Comparison of ENCODE assay signal across 14 cellular contexts in genomic region chr9:120902824-120903608, GRCh38. TPM values are rescaled to one million over a fixed set of nuclear protein-coding genes. Genes with fewer than 3 reads are reported as not detected.
DNase-seq lines count a peak whose midpoint lies in the region; ATAC-seq and TF ChIP-seq lines count a peak whose summit lies in the region.
"Had no signal": no experiment of that assay in that cellular context is flagged by ENCODE, and none has a peak within 500 bp of the region (broad histone marks: within the 10 kb centered on the region; RNA-seq: fewer than 3 reads in every experiment).

No MANE protein-coding gene starts in this region.

- no peaks in the 10 kb centered on the region for H3K79me2 ChIP-seq in MM.1S (ENCODE audit: low read length)

- H2AFZ ChIP-seq in MM.1S (ENCODE audit: low read length), result no peak overlapping the region

- H3K9me3 Mint-ChIP-seq in activated T-cell treated with anti-CD3 and anti-CD28 coated beads, Interleukin-2, amount 50 U/mL, for 24 hours, result no peaks in the 10 kb centered on the region
- H3K9me3 Mint-ChIP-seq in activated naive CD8-positive, alpha-beta T cell (ENCODE audit: low read depth), result no peaks in the 10 kb centered on the region
- no peaks in the 10 kb centered on the region for H3K9me3 Mint-ChIP-seq in stimulated activated naive CD8-positive, alpha-beta T cell treated with anti-CD3 and anti-CD28 coated beads, Interleukin-15, Interleukin-2, amounts not matched to agents 100 ng/mL and 50 ng/mL, for 24 hours
- H3K9me3 Mint-ChIP-seq: dendritic cell treated with granulocyte-macrophage colony-stimulating factor and Interleukin-4, amounts not matched to agents 40 ng/mL and 50 ng/mL, for 4 days had no signal

- H3K27ac ChIP-seq in MM.1S (ENCODE audit: low read length), result peak overlapping the region; percentile 91
- H3K27ac ChIP-seq: tibial artery had no signal

- H3K4me3 Mint-ChIP-seq in activated T-cell treated with anti-CD3 and anti-CD28 coated beads, Interleukin-2, amount 50 U/mL, for 24 hours, result peak overlapping the region; percentile 1
- peak overlapping the region; percentile 78 for H3K4me3 Mint-ChIP-seq in activated naive CD8-positive, alpha-beta T cell
- peak overlapping the region; percentile 46 for H3K4me3 Mint-ChIP-seq in stimulated activated naive CD8-positive, alpha-beta T cell treated with anti-CD3 and anti-CD28 coated beads, Interleukin-15, Interleukin-2, amounts not matched to agents 100 ng/mL and 50 ng/mL, for 24 hours
- H3K4me3 Mint-ChIP-seq: dendritic cell treated with granulocyte-macrophage colony-stimulating factor and Interleukin-4, amounts not matched to agents 40 ng/mL and 50 ng/mL, for 4 days had no signal

- H3F3A ChIP-seq in MM.1S (ENCODE audit: insufficient read depth, low read length), result peaks cover 23% of the 10 kb centered on the region

- DNase-seq in activated T-cell treated with anti-CD3 and anti-CD28 coated beads, Interleukin-2, amount 50 U/mL, for 24 hours, result peak; percentile 39
- DNase-seq in activated T-cell treated with anti-CD3 and anti-CD28 coated beads, Interleukin-2, amount 50 U/mL, for 48 hours, result no peak
- DNase-seq in MM.1S, result no peak
- no peak for DNase-seq in Right ventricle myocardium superior
- DNase-seq in NCI-H2196 (lab: John Stamatoyannopoulos, UW; ENCODE audit: unreplicated experiment), result no peak
- no peak for DNase-seq in DMS153 (lab: John Stamatoyannopoulos, UW)
- DNase-seq: anterior cingulate cortex; esophagus squamous epithelium; stimulated activated CD4-positive, alpha-beta T cell treated with anti-CD3 and anti-CD28 coated beads, Interleukin-12 subunit alpha, Interleukin-12 subunit beta, amount 100 ng/mL, for 4 hours; tibial artery had no signal

- H3K4me1 ChIP-seq in MM.1S (ENCODE audit: low read length), result peaks cover 53% of the 10 kb centered on the region
- H3K4me1 ChIP-seq: esophagus squamous epithelium had no signal

- H3K27ac Mint-ChIP-seq in activated T-cell treated with anti-CD3 and anti-CD28 coated beads, Interleukin-2, amount 50 U/mL, for 24 hours, result peak overlapping the region; percentile 91
- H3K27ac Mint-ChIP-seq in activated naive CD8-positive, alpha-beta T cell, result peak overlapping the region; percentile 97
- peak overlapping the region; percentile 84 for H3K27ac Mint-ChIP-seq in stimulated activated naive CD8-positive, alpha-beta T cell treated with anti-CD3 and anti-CD28 coated beads, Interleukin-15, Interleukin-2, amounts not matched to agents 100 ng/mL and 50 ng/mL, for 24 hours
- H3K27ac Mint-ChIP-seq: dendritic cell treated with granulocyte-macrophage colony-stimulating factor and Interleukin-4, amounts not matched to agents 40 ng/mL and 50 ng/mL, for 4 days had no signal

- intact Hi-C loops in Right ventricle myocardium superior (cut with DNase I), result no loop called here

- no peaks in the 10 kb centered on the region for H3K27me3 Mint-ChIP-seq in activated T-cell treated with anti-CD3 and anti-CD28 coated beads, Interleukin-2, amount 50 U/mL, for 24 hours
- no peaks in the 10 kb centered on the region for H3K27me3 Mint-ChIP-seq in activated naive CD8-positive, alpha-beta T cell
- H3K27me3 Mint-ChIP-seq in stimulated activated naive CD8-positive, alpha-beta T cell treated with anti-CD3 and anti-CD28 coated beads, Interleukin-15, Interleukin-2, amounts not matched to agents 100 ng/mL and 50 ng/mL, for 24 hours, result no peaks in the 10 kb centered on the region
- H3K27me3 Mint-ChIP-seq: dendritic cell treated with granulocyte-macrophage colony-stimulating factor and Interleukin-4, amounts not matched to agents 40 ng/mL and 50 ng/mL, for 4 days; progenitor cell of endocrine pancreas had no signal

- peaks cover 89% of the 10 kb centered on the region for H3K36me3 Mint-ChIP-seq in activated T-cell treated with anti-CD3 and anti-CD28 coated beads, Interleukin-2, amount 50 U/mL, for 24 hours (ENCODE audit: low read depth)
- H3K36me3 Mint-ChIP-seq in activated naive CD8-positive, alpha-beta T cell, result peaks cover 18% of the 10 kb centered on the region
- H3K36me3 Mint-ChIP-seq in stimulated activated naive CD8-positive, alpha-beta T cell treated with anti-CD3 and anti-CD28 coated beads, Interleukin-15, Interleukin-2, amounts not matched to agents 100 ng/mL and 50 ng/mL, for 24 hours (ENCODE audit: low read depth), result peaks cover 87% of the 10 kb centered on the region

- no peaks in the 10 kb centered on the region for H3K27me3 ChIP-seq in MM.1S (replicated peaks; ENCODE audit: insufficient read depth, low read length)
- H3K27me3 ChIP-seq: esophagus squamous epithelium, tibial artery had no signal

- peaks cover 92% of the 10 kb centered on the region for H3K4me1 Mint-ChIP-seq in activated T-cell treated with anti-CD3 and anti-CD28 coated beads, Interleukin-2, amount 50 U/mL, for 24 hours (ENCODE audit: low read depth)
- peaks cover 90% of the 10 kb centered on the region for H3K4me1 Mint-ChIP-seq in activated naive CD8-positive, alpha-beta T cell (ENCODE audit: low read depth)
- peaks cover 98% of the 10 kb centered on the region for H3K4me1 Mint-ChIP-seq in stimulated activated naive CD8-positive, alpha-beta T cell treated with anti-CD3 and anti-CD28 coated beads, Interleukin-15, Interleukin-2, amounts not matched to agents 100 ng/mL and 50 ng/mL, for 24 hours (ENCODE audit: low read depth)

- no peaks in the 10 kb centered on the region for H3K9me3 ChIP-seq in MM.1S (replicated peaks; ENCODE audit: insufficient read depth, low read length)
- H3K9me3 ChIP-seq: esophagus squamous epithelium, tibial artery had no signal

- TF ChIP-seq CTCF in MM.1S (IDR thresholded peaks at IDR 0.05; ENCODE audit: low read length), result no peak

- no peaks in the 10 kb centered on the region for H3K36me3 ChIP-seq in MM.1S (replicated peaks; ENCODE audit: insufficient read depth, low read length)

- no peak for ATAC-seq in Right ventricle myocardium superior (ENCODE audit: poor library complexity)

- no peaks in the 10 kb centered on the region for H4K20me1 ChIP-seq in MM.1S (ENCODE audit: insufficient read depth, low read length)

- peak overlapping the region; percentile 44 for H3K9ac ChIP-seq in MM.1S (ENCODE audit: low read length)

- H3K4me2 ChIP-seq in MM.1S (ENCODE audit: low read depth, low read length), result peak overlapping the region; percentile 20; the same call in 1 of the 2 replicates

- no peak overlapping the region for H3K4me3 ChIP-seq in MM.1S (ENCODE audit: low read length)
- H3K4me3 ChIP-seq: esophagus squamous epithelium, tibial artery had no signal

- no peaks in the 10 kb centered on the region for H3K9me2 ChIP-seq in MM.1S (replicated peaks; ENCODE audit: insufficient read depth, low read length)

RNA-seq across cellular contexts. Expression of gene TRAF1, which starts 23.6 kb away (rescaled TPM):
- total RNA-seq in Right ventricle myocardium superior, result 2.2 TPM

RNA-seq across cellular contexts. Expression of gene PHF19, which starts 26.0 kb away (rescaled TPM):
- total RNA-seq in Right ventricle myocardium superior, result 11.9 TPM

Comparison
In these comparisons a context has a peak if more than half of its experiments do, and no peak if none do; other contexts are left out.
1. H3K4me3 Mint-ChIP-seq: peak in every context shown above with its lines; median percentile 78 in activated naive CD8-positive, alpha-beta T cell; 46 in stimulated activated naive CD8-positive, alpha-beta T cell treated with anti-CD3 and anti-CD28 coated beads, Interleukin-15, Interleukin-2, amounts not matched to agents 100 ng/mL and 50 ng/mL, for 24 hours; 1 in activated T-cell treated with anti-CD3 and anti-CD28 coated beads, Interleukin-2, amount 50 U/mL, for 24 hours.